17 cellular contexts compared by ENCODE assay signal in genomic region chr9:616694-617093, GRCh38.
"Had no signal": no experiment of that assay in that cellular context is flagged by ENCODE, and none has a peak within 500 bp of the region (broad histone marks: within the 10 kb centered on the region; RNA-seq: fewer than 3 reads in every experiment).

No MANE protein-coding gene starts in this region.

- H3K27ac ChIP-seq: adrenal gland, lower lobe of right lung, VCaP had no signal

- DNase-seq: activated CD4-positive, alpha-beta T cell treated with anti-CD3 and anti-CD28 coated beads, Interleukin-2, amount 50 U/mL, for 4 hours; activated CD4-positive, CD25-positive, alpha-beta regulatory T cell treated with anti-CD3 and anti-CD28 coated beads, Interleukin-2, amount 50 U/mL, for 72 hours; activated gamma-delta T cell treated with Interleukin-2 at 50 U/mL for 16 hours; adrenal gland; caudate nucleus; erythroblast; lower lobe of right lung; nephron progenitor cell; nucleus accumbens; stimulated activated naive B cell treated with anti-CD40 and anti-IgM and Interleukin-4, amounts not matched to agents 10 μg/mL and 1 μg/mL and 100 μg/mL, for 72 hours; SW 1271; T-helper 2 cell; thyroid gland had no signal

- H3K9me3 ChIP-seq: adrenal gland, gastroesophageal sphincter, lower lobe of right lung, thyroid gland had no signal

- H3K4me3 ChIP-seq: adrenal gland, gastroesophageal sphincter, lower lobe of right lung, thyroid gland had no signal

- H3K27me3 ChIP-seq: adrenal gland, gastroesophageal sphincter, thyroid gland had no signal

- H3K36me3 Mint-ChIP-seq: activated naive CD4-positive, alpha-beta T cell treated with anti-CD3 and anti-CD28 coated beads, Interleukin-2, amount 50 U/mL, for 72 hours; stimulated activated naive B cell treated with anti-CD40 and anti-IgM and Interleukin-4, amounts not matched to agents 10 μg/mL and 1 μg/mL and 100 μg/mL, for 72 hours had no signal

- H3K27ac Mint-ChIP-seq: activated naive CD4-positive, alpha-beta T cell treated with anti-CD3 and anti-CD28 coated beads, Interleukin-2, amount 50 U/mL, for 72 hours; stimulated activated naive B cell treated with anti-CD40 and anti-IgM and Interleukin-4, amounts not matched to agents 10 μg/mL and 1 μg/mL and 100 μg/mL, for 72 hours had no signal

- H3K4me3 Mint-ChIP-seq: endodermal cell; nephron progenitor cell; stimulated activated naive B cell treated with anti-CD40 and anti-IgM and Interleukin-4, amounts not matched to agents 10 μg/mL and 1 μg/mL and 100 μg/mL, for 72 hours had no signal

- H3K36me3 ChIP-seq: adrenal gland, gastroesophageal sphincter, lower lobe of right lung, thyroid gland had no signal

- H3K27me3 Mint-ChIP-seq: stimulated activated naive B cell treated with anti-CD40 and anti-IgM and Interleukin-4, amounts not matched to agents 10 μg/mL and 1 μg/mL and 100 μg/mL, for 72 hours had no signal

- ATAC-seq: activated naive CD4-positive, alpha-beta T cell treated with anti-CD3 and anti-CD28 coated beads, Interleukin-2, amount 50 U/mL, for 72 hours; gastroesophageal sphincter; lower lobe of right lung; stimulated activated naive B cell treated with anti-CD40 and anti-IgM and Interleukin-4, amounts not matched to agents 10 μg/mL and 1 μg/mL and 100 μg/mL, for 72 hours had no signal

- H3K9me3 Mint-ChIP-seq: activated naive CD4-positive, alpha-beta T cell treated with anti-CD3 and anti-CD28 coated beads, Interleukin-2, amount 50 U/mL, for 72 hours; endodermal cell; nephron progenitor cell; stimulated activated naive B cell treated with anti-CD40 and anti-IgM and Interleukin-4, amounts not matched to agents 10 μg/mL and 1 μg/mL and 100 μg/mL, for 72 hours had no signal
